Comparison of ENCODE assay signal across 10 cellular contexts in genomic region chr3:170189396-170190256, GRCh38. TPM values are rescaled to one million over a fixed set of nuclear protein-coding genes. Genes with fewer than 3 reads are reported as not detected.
DNase-seq lines count a peak whose midpoint lies in the region; ATAC-seq lines count a peak whose summit lies in the region.
"Had no signal": no experiment of that assay in that cellular context is flagged by ENCODE, and none has a peak within 500 bp of the region (broad histone marks: within the 10 kb centered on the region; RNA-seq: fewer than 3 reads in every experiment).

No MANE protein-coding gene starts in this region.

- H3K27ac ChIP-seq in right cardiac atrium (ENCODE audit: low read length) = no peak overlapping the region
- H3K27ac ChIP-seq: heart left ventricle had no signal

- no peaks in the 10 kb centered on the region for H3K27me3 ChIP-seq in right cardiac atrium (ENCODE audit: control insufficient read depth, insufficient read depth)
- H3K27me3 ChIP-seq: heart left ventricle had no signal

- peak; percentile 14 for ATAC-seq in GM21529 (IDR thresholded peaks at IDR 0.05; ENCODE audit: unreplicated experiment)
- peak; percentile 32 to 38 for ATAC-seq in right cardiac atrium
- ATAC-seq in HG03108 (IDR thresholded peaks at IDR 0.05; ENCODE audit: unreplicated experiment) = no peak
- no peak for ATAC-seq in HG02623 (IDR thresholded peaks at IDR 0.05; ENCODE audit: unreplicated experiment)

- no peaks in the 10 kb centered on the region for H3K4me1 ChIP-seq in right cardiac atrium (ENCODE audit: control insufficient read depth, insufficient read depth, low read length)

- H3K9me3 ChIP-seq in right cardiac atrium (ENCODE audit: control insufficient read depth, low read length) = no peaks in the 10 kb centered on the region
- H3K9me3 ChIP-seq: heart left ventricle had no signal

- intact Hi-C loops in right cardiac atrium (cut with DNase I) = loop anchor here in 1 of 4 donors (5.0 kb wide), 1 partner anchor 33 kb away; the partner anchor contains the start of gene PRKCI

- no peak overlapping the region for H3K4me3 ChIP-seq in right cardiac atrium (ENCODE audit: low read length)
- H3K4me3 ChIP-seq: heart left ventricle had no signal

- WGBS in right cardiac atrium = 87% methylated on average over 4 of the region's 4 CpGs

- DNase-seq in CD1c-positive myeloid dendritic cell (ENCODE audit: extremely low spot score) (peak; percentile 22), NOMO-1 treated with dmso at 0.1 percent for 144 hours (lab: John Stamatoyannopoulos, UW; ENCODE audit: unreplicated experiment) (peak; percentile 22), right cardiac atrium (no peak), NCI-H146 treated with DMSO at 0.1 percent for 48 hours (lab: John Stamatoyannopoulos, UW; ENCODE audit: unreplicated experiment) (no peak), NCI-H1092 treated with DMSO at 0.1 percent for 48 hours (lab: John Stamatoyannopoulos, UW) (no peak)
- DNase-seq: DMS79 had no signal

RNA-seq across cellular contexts. Expression of gene PHC3, which starts 8.1 kb away (rescaled TPM):
- 10 to 100 TPM; 52.9 to 62.4 (median 61.0) TPM for total RNA-seq in right cardiac atrium
- polyA plus RNA-seq in right cardiac atrium = 6.2 TPM

RNA-seq across cellular contexts. Expression of gene PRKCI, which starts 32.6 kb away (rescaled TPM):
- 10 to 100 TPM; 16.3 to 20.6 (median 17.0) TPM for total RNA-seq in right cardiac atrium
- polyA plus RNA-seq in right cardiac atrium = 9.0 TPM

Comparison
In these comparisons a context has a peak if more than half of its experiments do, and no peak if none do; other contexts are left out.
1. DNase-seq: peak in CD1c-positive myeloid dendritic cell (single experiment) and NOMO-1 treated with dmso at 0.1 percent for 144 hours (single experiment); none in right cardiac atrium (0 of 3), NCI-H146 treated with DMSO at 0.1 percent for 48 hours (single experiment) and NCI-H1092 treated with DMSO at 0.1 percent for 48 hours (single experiment).
2. ATAC-seq: peak in GM21529 (single experiment) and right cardiac atrium (2 of 2); none in HG03108 (single experiment) and HG02623 (single experiment).